1 cellular context compared by ENCODE assay signal in genomic region chr1:204584699-204585372, GRCh38.
TF ChIP-seq lines count a peak whose summit lies in the region.

No MANE protein-coding gene starts in this region.

TF ChIP-seq in GM23338, 12 proteins besides CTCF, POLR2A, EP300 and RAD21 (continued from another document):
- TF ChIP-seq ETS1 (IDR thresholded peaks at IDR 0.05) (no peak), ZNF114 (CRISPR knock-in tag; IDR thresholded peaks at IDR 0.05) (no peak), CREB1 (CRISPR knock-in tag; IDR thresholded peaks at IDR 0.05; ENCODE audit: low read depth) (no peak), ZNF462 (CRISPR knock-in tag; IDR thresholded peaks at IDR 0.05) (no peak)
